In the genomic region with DNA sequence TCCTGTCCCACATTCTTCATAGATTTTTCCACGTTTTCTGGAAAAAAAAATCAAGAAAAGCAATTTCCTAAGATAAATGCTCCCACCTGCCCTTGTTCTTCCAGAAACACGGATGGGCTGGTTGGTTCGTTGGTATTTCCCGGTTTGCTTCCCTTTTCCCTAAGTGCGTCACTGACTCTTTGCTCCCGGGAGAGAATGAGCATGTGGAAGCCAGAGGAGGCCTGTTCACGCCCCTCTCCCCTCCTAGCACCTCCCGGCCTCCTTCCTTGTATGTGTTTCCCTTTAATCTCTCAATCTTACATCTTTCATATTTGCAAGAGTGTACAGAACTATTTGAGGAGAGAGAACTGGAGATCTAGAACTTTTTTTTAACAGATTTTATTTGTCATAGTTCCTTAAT, we compare ENCODE assay signal across 26 cellular contexts.
"Had no signal": no experiment of that assay in that cellular context is flagged by ENCODE, and none has a peak within 500 bp of the region (broad histone marks: within the 10 kb centered on the region; RNA-seq: fewer than 3 reads in every experiment).

No MANE protein-coding gene starts in this region.

- H3K9me3 ChIP-seq: colonic mucosa, esophagus squamous epithelium, pancreas, sigmoid colon, spleen, testis, tibial artery had no signal

- H2AFZ ChIP-seq: hepatocyte had no signal

- H3K27me3 ChIP-seq: colonic mucosa, esophagus squamous epithelium, hepatocyte, pancreas, sigmoid colon, spleen, testis, tibial artery had no signal

- H3K27ac Mint-ChIP-seq: effector memory CD8-positive, alpha-beta T cell; memory B cell; natural killer cell; stimulated activated memory B cell treated with anti-CD40 and anti-IgM and Interleukin-4, amounts not matched to agents 10 μg/mL and 1 μg/mL and 100 μg/mL, for 72 hours; type B pancreatic cell had no signal

- H3K36me3 Mint-ChIP-seq: memory B cell; natural killer cell; stimulated activated memory B cell treated with anti-CD40 and anti-IgM and Interleukin-4, amounts not matched to agents 10 μg/mL and 1 μg/mL and 100 μg/mL, for 72 hours; type B pancreatic cell had no signal

- H3K79me2 ChIP-seq: hepatocyte had no signal

- DNase-seq: colonic mucosa; effector memory CD8-positive, alpha-beta T cell; erythroblast; esophagus squamous epithelium; head of caudate nucleus; kidney; natural killer cell; occipital lobe; retina; sigmoid colon; spleen; stimulated activated CD4-positive, alpha-beta T cell treated with anti-CD3 and anti-CD28 coated beads, Interleukin-4, amount 100 ng/mL, for 4 hours; stimulated activated naive CD8-positive, alpha-beta T cell treated with anti-CD3 and anti-CD28 coated beads, Interleukin-15, Interleukin-2, amounts not matched to agents 100 U/mL and 50 U/mL, for 24 hours; substantia nigra; testis; tibial artery had no signal

- H3K4me1 ChIP-seq: colonic mucosa, pancreas, spleen, testis had no signal

- H3K27me3 Mint-ChIP-seq: effector memory CD8-positive, alpha-beta T cell; memory B cell; stimulated activated memory B cell treated with anti-CD40 and anti-IgM and Interleukin-4, amounts not matched to agents 10 μg/mL and 1 μg/mL and 100 μg/mL, for 72 hours had no signal

- FAIRE-seq: endometrium, frontal cortex, kidney, pancreas had no signal

- ATAC-seq: effector memory CD8-positive, alpha-beta T cell; left lobe of liver; natural killer cell; pancreas; stimulated activated memory B cell treated with anti-CD40 and anti-IgM and Interleukin-4, amounts not matched to agents 10 μg/mL and 1 μg/mL and 100 μg/mL, for 72 hours; stimulated activated naive CD8-positive, alpha-beta T cell treated with anti-CD3 and anti-CD28 coated beads, Interleukin-15, Interleukin-2, amounts not matched to agents 100 U/mL and 50 U/mL, for 24 hours had no signal

- H3K27ac ChIP-seq: colonic mucosa, esophagus squamous epithelium, hepatocyte, pancreas, sigmoid colon, skin epidermis, spleen, testis, tibial artery had no signal

- H3K9me3 Mint-ChIP-seq: memory B cell; stimulated activated memory B cell treated with anti-CD40 and anti-IgM and Interleukin-4, amounts not matched to agents 10 μg/mL and 1 μg/mL and 100 μg/mL, for 72 hours; type B pancreatic cell had no signal

- H3K4me3 ChIP-seq: colonic mucosa, esophagus squamous epithelium, hepatocyte, lung, pancreas, sigmoid colon, skin epidermis, spleen, testis, tibial artery had no signal

- H3K4me2 ChIP-seq: hepatocyte had no signal

- H3K36me3 ChIP-seq: colonic mucosa, esophagus squamous epithelium, pancreas, sigmoid colon, spleen, tibial artery had no signal

- H3K4me3 Mint-ChIP-seq: effector memory CD8-positive, alpha-beta T cell; memory B cell; natural killer cell; stimulated activated memory B cell treated with anti-CD40 and anti-IgM and Interleukin-4, amounts not matched to agents 10 μg/mL and 1 μg/mL and 100 μg/mL, for 72 hours; type B pancreatic cell had no signal

- H3K4me1 Mint-ChIP-seq: memory B cell; natural killer cell; stimulated activated memory B cell treated with anti-CD40 and anti-IgM and Interleukin-4, amounts not matched to agents 10 μg/mL and 1 μg/mL and 100 μg/mL, for 72 hours had no signal
